1 cellular context compared by ENCODE assay signal in the genomic region with DNA sequence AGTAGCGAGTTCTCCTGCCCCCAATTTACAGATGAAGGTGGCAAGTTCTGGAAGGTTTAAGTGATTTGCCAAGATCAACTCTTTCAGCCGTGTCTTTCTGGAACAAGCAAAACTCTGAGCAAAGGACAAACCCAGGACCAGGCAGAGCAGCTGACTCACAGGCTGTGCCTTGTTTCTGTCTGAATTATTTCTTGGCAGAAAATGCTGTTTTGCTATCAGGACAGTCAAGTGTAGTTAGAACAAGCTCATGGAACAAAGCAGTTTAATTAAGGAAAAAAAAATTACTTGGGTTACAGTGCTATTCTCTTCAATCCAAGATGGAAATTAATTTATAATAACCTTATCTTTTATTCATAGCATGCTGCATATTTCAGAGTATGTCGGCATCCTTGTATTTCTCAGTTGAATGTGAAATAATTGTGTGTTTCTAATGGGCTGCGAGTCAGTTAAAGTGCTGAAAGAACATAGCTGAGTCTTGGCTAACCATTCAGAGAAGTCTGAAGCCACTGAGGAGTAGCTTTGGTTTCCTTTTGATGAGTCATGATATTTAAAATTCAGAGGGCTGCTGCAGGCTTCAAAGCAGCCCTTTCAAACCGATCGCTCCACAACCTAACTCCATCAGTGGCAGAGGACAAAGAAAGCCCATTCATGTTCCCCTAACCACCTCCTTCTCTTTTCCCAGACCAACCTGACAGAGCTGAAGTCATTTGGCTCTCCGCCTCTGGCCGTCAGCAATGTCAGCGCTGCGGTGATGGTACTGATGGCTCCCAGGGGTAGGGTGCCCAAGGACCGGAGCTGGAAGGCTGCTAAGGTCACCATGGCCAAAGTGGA.
TF ChIP-seq lines count a peak whose summit lies in the region.

No MANE protein-coding gene starts in this region.

TF ChIP-seq in GM23338, 12 proteins besides CTCF, POLR2A, EP300 and RAD21:
- TF ChIP-seq NANOG (IDR thresholded peaks at IDR 0.05; ENCODE audit: borderline replicate concordance) (no peak), ETS1 (IDR thresholded peaks at IDR 0.05) (no peak), REST (IDR thresholded peaks at IDR 0.05; ENCODE audit: unreplicated experiment) (no peak), ZNF331 (CRISPR knock-in tag; IDR thresholded peaks at IDR 0.05; ENCODE audit: low read depth) (no peak), ZNF114 (CRISPR knock-in tag; IDR thresholded peaks at IDR 0.05) (no peak), STAT1 (IDR thresholded peaks at IDR 0.05; ENCODE audit: unreplicated experiment) (no peak), POLR2AphosphoS5 (IDR thresholded peaks at IDR 0.05; ENCODE audit: low read depth) (no peak), EZH2 (IDR thresholded peaks at IDR 0.05; ENCODE audit: low read depth, unreplicated experiment) (no peak), ZNF462 (CRISPR knock-in tag; IDR thresholded peaks at IDR 0.05) (no peak), EZH2phosphoT487 (IDR thresholded peaks at IDR 0.05; ENCODE audit: unreplicated experiment) (no peak)
TF ChIP-seq in GM23338: peak in this region for 0.
